ENCODE assay signal across 24 cellular contexts in genomic region chr7:125573131-125573530, GRCh38.
"Had no signal": no experiment of that assay in that cellular context is flagged by ENCODE, and none has a peak within 500 bp of the region (broad histone marks: within the 10 kb centered on the region; RNA-seq: fewer than 3 reads in every experiment).

No MANE protein-coding gene starts in this region.

- DNase-seq: activated CD4-positive, alpha-beta memory T cell treated with anti-CD3 and anti-CD28 coated beads, Interleukin-2, amount 10 ng/mL, durations not matched to agents 7 days and 5 days; activated CD4-positive, alpha-beta T cell treated with anti-CD3 and anti-CD28 coated beads for 36 hours; activated CD4-positive, alpha-beta T cell treated with anti-CD3 and anti-CD28 coated beads, Interleukin-2, amount 50 U/mL, for 1 hour; activated gamma-delta T cell; activated naive CD4-positive, alpha-beta T cell treated with anti-CD3 and anti-CD28 coated beads, Interleukin-2, amount 10 ng/mL, durations not matched to agents 7 days and 5 days; activated naive CD8-positive, alpha-beta T cell treated with anti-CD3 and anti-CD28 coated beads for 36 hours; activated T-cell treated with anti-CD3 and anti-CD28 coated beads for 4 hours; activated T-cell treated with anti-CD3 and anti-CD28 coated beads, Interleukin-2, amount 50 U/mL, for 48 hours; brain microvascular endothelial cell; cerebellar nuclear complex; Karpas-422; NCI-H1436; NCI-H1694 treated with DMSO at 0.1 percent for 48 hours; NCI-H2171; NCI-H2227 treated with DMSO at 0.1 percent for 48 hours; NCI-H446 treated with DMSO at 0.1 percent for 48 hours; NCI-H524 treated with DMSO at 0.1 percent for 48 hours; NCI-H748 treated with DMSO at 0.1 percent for 48 hours; OCI-M1; RPMI8226; T-helper 1 cell; WERI-Rb-1 had no signal

- H3K4me3 ChIP-seq: K562, SK-N-MC had no signal

- FAIRE-seq: K562 had no signal

- H3K27ac ChIP-seq: brain microvascular endothelial cell, SK-N-MC, WERI-Rb-1 had no signal

- H3K27me3 ChIP-seq: brain microvascular endothelial cell had no signal

- H3K36me3 ChIP-seq: brain microvascular endothelial cell, WERI-Rb-1 had no signal
